9 cellular contexts compared by ENCODE assay signal in the genomic region with DNA sequence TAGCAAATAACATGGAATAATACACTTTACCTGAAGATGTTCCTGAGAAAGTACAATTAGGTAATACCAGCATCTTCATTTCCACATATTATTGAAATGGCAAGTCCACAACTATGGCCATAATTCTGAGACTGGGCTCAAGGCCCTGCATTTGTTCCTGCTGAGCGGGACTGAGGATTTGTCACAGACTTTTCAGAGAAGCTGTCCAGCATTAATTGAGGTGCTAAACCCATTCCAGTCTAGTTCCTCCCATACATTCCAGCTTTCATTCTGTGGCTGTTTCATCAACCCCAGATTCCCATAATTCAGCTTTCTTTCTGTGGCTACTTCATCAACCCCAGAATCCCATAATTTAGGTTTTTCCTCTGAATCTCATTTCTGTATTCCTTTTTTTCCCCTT.
"Had no signal": no experiment of that assay in that cellular context is flagged by ENCODE, and none has a peak within 500 bp of the region (broad histone marks: within the 10 kb centered on the region; RNA-seq: fewer than 3 reads in every experiment).

No MANE protein-coding gene starts in this region.

- H3K4me3 ChIP-seq: GM23338 had no signal

- H3K27ac ChIP-seq: HL-60 had no signal

- H3K4me3 Mint-ChIP-seq: GM23338, H9, HFFc6, IgD-negative memory B cell had no signal

- DNase-seq: H9, HCEC 1CT, HFFc6 had no signal

- H3K27ac Mint-ChIP-seq: GM23338, H9, HFFc6, IgD-negative memory B cell had no signal

- H3K27me3 Mint-ChIP-seq: IgD-negative memory B cell had no signal

- ATAC-seq: GM23338, HepG2 had no signal

- H3K4me1 Mint-ChIP-seq: GM23338, H9, IgD-negative memory B cell had no signal

- H3K36me3 Mint-ChIP-seq: IgD-negative memory B cell had no signal

- H2AFZ ChIP-seq: GM23338 had no signal

- FAIRE-seq: H1, H54, HepG2 had no signal

- H3K4me2 ChIP-seq: GM23338 had no signal

- H3K9me3 Mint-ChIP-seq: GM23338, H9, HFFc6, IgD-negative memory B cell had no signal
